ENCODE assay signal across 8 cellular contexts in genomic region chr2:55052087-55053061, GRCh38. TPM values are rescaled to one million over a fixed set of nuclear protein-coding genes. Genes with fewer than 3 reads are reported as not detected.
DNase-seq lines count a peak whose midpoint lies in the region; ATAC-seq lines count a peak whose summit lies in the region.

No MANE protein-coding gene starts in this region.

- H3K27me3 ChIP-seq in GM23248 (replicated peaks; ENCODE audit: insufficient read depth) = no peaks in the 10 kb centered on the region

- H2AFZ ChIP-seq in GM23248 = peak overlapping the region; percentile 10; the same call in 1 of the 2 replicates

- H3K9me3 Mint-ChIP-seq in T-helper 2 cell treated with Interferon-gamma antibody and Interleukin-4, amounts not matched to agents 5 μg/mL and 100 μg/mL, for 36 hours = no peaks in the 10 kb centered on the region

- peak overlapping the region; percentile 58 for H3K4me3 Mint-ChIP-seq in T-helper 2 cell treated with Interferon-gamma antibody and Interleukin-4, amounts not matched to agents 5 μg/mL and 100 μg/mL, for 36 hours

- H3K4me1 ChIP-seq in GM23248 (ENCODE audit: insufficient read depth) = peaks cover 17% of the 10 kb centered on the region

- H3K36me3 ChIP-seq in GM23248 (ENCODE audit: low read depth) = no peaks in the 10 kb centered on the region

- in situ Hi-C loops in GM23248 (cut with MboI) = no loop called here

- peak overlapping the region; percentile 98 for H3K27ac ChIP-seq in GM23248

- peaks cover 48% of the 10 kb centered on the region for H3K79me2 ChIP-seq in GM23248 (ENCODE audit: insufficient read depth)

- ATAC-seq in HG03045 (IDR thresholded peaks at IDR 0.05; ENCODE audit: unreplicated experiment) (no peak), HG03460 (IDR thresholded peaks at IDR 0.05; ENCODE audit: unreplicated experiment) (no peak), HG02623 (IDR thresholded peaks at IDR 0.05; ENCODE audit: unreplicated experiment) (no peak)

- DNase-seq in A172 (ENCODE audit: low spot score) = peak; percentile 42
- DNase-seq in GM23248 = no peak
- DNase-seq in T-helper 2 cell treated with Interferon-gamma antibody and Interleukin-4, amounts not matched to agents 5 μg/mL and 100 μg/mL, for 36 hours (ENCODE audit: low spot score) = no peak
- DNase-seq in iris pigment epithelial cell (ENCODE audit: low read depth) = peak; percentile 56
- DNase-seq in stimulated activated CD4-positive, alpha-beta T cell treated with anti-CD3 and anti-CD28 coated beads, Interleukin-1b, Interleukin-23, amount 100 ng/mL, for 48 hours = no peak

- peaks cover 10% of the 10 kb centered on the region for H3K36me3 Mint-ChIP-seq in T-helper 2 cell treated with Interferon-gamma antibody and Interleukin-4, amounts not matched to agents 5 μg/mL and 100 μg/mL, for 36 hours (ENCODE audit: low read depth)

- H4K20me1 ChIP-seq in GM23248 (ENCODE audit: insufficient read depth) = no peaks in the 10 kb centered on the region

- no peaks in the 10 kb centered on the region for H3K9me2 ChIP-seq in GM23248 (ENCODE audit: insufficient read depth)

- H3K27me3 Mint-ChIP-seq in T-helper 2 cell treated with Interferon-gamma antibody and Interleukin-4, amounts not matched to agents 5 μg/mL and 100 μg/mL, for 36 hours (ENCODE audit: low read depth) = no peaks in the 10 kb centered on the region

- H3K9me3 ChIP-seq in GM23248 (ENCODE audit: low read depth) = no peaks in the 10 kb centered on the region

- 72 to 75% methylated on average over 7 of the region's 7 CpGs for WGBS in GM23248 (ENCODE audit: low coverage in 1 of 2, low lambda C conversion rate in 2 of 2, missing lambda C conversion rate in 2 of 2), 2 experiments

- peaks cover 38% of the 10 kb centered on the region for H3K4me1 Mint-ChIP-seq in T-helper 2 cell treated with Interferon-gamma antibody and Interleukin-4, amounts not matched to agents 5 μg/mL and 100 μg/mL, for 36 hours (ENCODE audit: low read depth)

- peaks cover 31% of the 10 kb centered on the region for H3F3A ChIP-seq in GM23248 (ENCODE audit: insufficient read depth)

- peak overlapping the region; percentile 72 for H3K4me2 ChIP-seq in GM23248 (ENCODE audit: unreplicated experiment)

- peak overlapping the region; percentile 98 for H3K4me3 ChIP-seq in GM23248

- peak overlapping the region; percentile 17 for H3K27ac Mint-ChIP-seq in T-helper 2 cell treated with Interferon-gamma antibody and Interleukin-4, amounts not matched to agents 5 μg/mL and 100 μg/mL, for 36 hours

- H3K9ac ChIP-seq in GM23248 = no peak overlapping the region

RNA-seq across cellular contexts. Expression of gene RTN4, which starts 2.1 kb away (rescaled TPM):
- 256 and 361 TPM in 2 replicates for total RNA-seq in A172 (2014; rRNA removed; shearing (Covaris generic))
- total RNA-seq in GM23248 (2014; rRNA removed; shearing (Covaris generic)) = 390 and 425 TPM in 2 replicates
- polyA plus RNA-seq in GM23248 (2016; fragmentation: Nextera tagmentation; extraction: Ambion mirVana) = 357 and 361 TPM in 2 replicates

Comparison
In these comparisons a context has a peak if more than half of its experiments do, and no peak if none do; other contexts are left out.
1. DNase-seq: peak in A172 (single experiment) and iris pigment epithelial cell (single experiment); none in GM23248 (single experiment), T-helper 2 cell treated with Interferon-gamma antibody and Interleukin-4, amounts not matched to agents 5 μg/mL and 100 μg/mL, for 36 hours (single experiment) and stimulated activated CD4-positive, alpha-beta T cell treated with anti-CD3 and anti-CD28 coated beads, Interleukin-1b, Interleukin-23, amount 100 ng/mL, for 48 hours (single experiment).